In the genomic region with DNA sequence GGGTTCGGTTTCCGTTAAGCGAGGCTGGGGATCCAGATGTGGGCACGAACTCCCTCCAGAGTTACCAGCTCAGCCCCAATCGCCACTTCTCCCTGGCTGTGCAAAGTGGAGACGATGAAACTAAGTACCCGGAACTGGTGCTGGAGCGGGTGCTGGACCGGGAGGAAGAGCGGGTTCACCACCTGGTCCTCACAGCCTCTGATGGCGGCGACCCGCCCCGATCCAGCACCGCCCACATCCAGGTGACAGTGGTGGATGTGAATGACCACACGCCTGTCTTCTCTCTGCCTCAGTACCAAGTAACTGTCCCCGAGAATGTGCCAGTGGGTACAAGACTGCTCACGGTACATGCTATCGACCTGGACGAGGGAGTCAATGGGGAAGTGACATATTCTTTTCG, we compare ENCODE assay signal across 18 cellular contexts. TPM values are rescaled to one million over a fixed set of nuclear protein-coding genes. Genes with fewer than 3 reads are reported as not detected.
DNase-seq lines count a peak whose midpoint lies in the region; ATAC-seq, FAIRE-seq and TF ChIP-seq lines count a peak whose summit lies in the region.
"Had no signal": no experiment of that assay in that cellular context is flagged by ENCODE, and none has a peak within 500 bp of the region (broad histone marks: within the 10 kb centered on the region; RNA-seq: fewer than 3 reads in every experiment).

No MANE protein-coding gene starts in this region.

- no peak overlapping the region for H3K9ac ChIP-seq in SK-N-SH
- no peak overlapping the region for H3K9ac ChIP-seq in Karpas-422 (ENCODE audit: low read length)
- H3K9ac ChIP-seq in endothelial cell of umbilical vein (replicated peaks; ENCODE audit: extremely low read depth, insufficient read depth, low read length), result no peak overlapping the region
- no peak overlapping the region for H3K9ac ChIP-seq in rectal smooth muscle tissue (ENCODE audit: low read length)
- no peak overlapping the region for H3K9ac ChIP-seq in trophoblast cell (ENCODE audit: low read length)

- peaks cover 79% of the 10 kb centered on the region for H3K27me3 Mint-ChIP-seq in activated T-cell treated with anti-CD3 and anti-CD28 coated beads, Interleukin-2, amount 50 U/mL, for 72 hours (ENCODE audit: low read depth)

- no peak overlapping the region for H3K14ac ChIP-seq in trophoblast cell (ENCODE audit: low read length)

- 64% methylated on average over 21 of the region's 21 CpGs for WGBS in SK-N-SH (ENCODE audit: low lambda C conversion rate)
- no CpG with 5 or more reads among the region's 21 CpGs for WGBS in trophoblast cell (ENCODE audit: extremely low coverage, insufficient coverage, insufficient read length)

- DNase-seq in SK-N-SH (no peak), Karpas-422 (no peak), endothelial cell of umbilical vein (ENCODE audit: low read depth, low spot score) (no peak), trophoblast cell (no peak)
- no peak for DNase-seq in activated T-cell treated with anti-CD3 and anti-CD28 coated beads, Interleukin-2, amount 50 U/mL, for 72 hours
- DNase-seq: activated CD4-positive, alpha-beta T cell treated with anti-CD3 and anti-CD28 coated beads, Interleukin-2, amount 50 U/mL, for 48 hours; foreskin keratinocyte; NCI-H1694 treated with DMSO at 0.1 percent for 48 hours; NCI-H510A; SIG-M5; spleen had no signal

- H3K9me3 Mint-ChIP-seq in activated T-cell treated with anti-CD3 and anti-CD28 coated beads, Interleukin-2, amount 50 U/mL, for 72 hours, result peaks cover 5 to 12% of the 10 kb centered on the region in 2 donors

- H3K4me1 Mint-ChIP-seq in activated T-cell treated with anti-CD3 and anti-CD28 coated beads, Interleukin-2, amount 50 U/mL, for 72 hours (ENCODE audit: low read depth), result peaks cover 9% of the 10 kb centered on the region
- H3K4me1 Mint-ChIP-seq: activated T-helper 17 cell treated with anti-CD3 and anti-CD28 coated beads, Interleukin-2, amount 50 U/mL, for 72 hours had no signal

- no peak overlapping the region for H3K18ac ChIP-seq in trophoblast cell (ENCODE audit: low read length)

- no peak overlapping the region for H2BK120ac ChIP-seq in trophoblast cell (ENCODE audit: insufficient read depth, low read length, poor library complexity)

- H3K27me3 ChIP-seq in SK-N-SH (ENCODE audit: insufficient read depth) (no peaks in the 10 kb centered on the region), Karpas-422 (ENCODE audit: low read length) (no peaks in the 10 kb centered on the region), endothelial cell of umbilical vein (ENCODE audit: control insufficient read depth in 2 of 2, insufficient read depth in 2 of 2, low read length in 2 of 2) (peaks cover 31 to 63% of the 10 kb centered on the region in 2 experiments), rectal smooth muscle tissue (ENCODE audit: control insufficient read depth, insufficient read depth, low read length) (no peaks in the 10 kb centered on the region), trophoblast cell (ENCODE audit: insufficient read depth, low read length) (no peaks in the 10 kb centered on the region)

- H3K36me3 Mint-ChIP-seq in activated T-cell treated with anti-CD3 and anti-CD28 coated beads, Interleukin-2, amount 50 U/mL, for 72 hours (ENCODE audit: insufficient read depth in 2 of 2), result peaks cover 13 to 28% of the 10 kb centered on the region in 2 donors

- 0 out of 2 replicates have a peak, but pooled peaks cover under 1% of the 10 kb centered on the region for H3K9me3 ChIP-seq in SK-N-SH
- peaks cover 40% of the 10 kb centered on the region for H3K9me3 ChIP-seq in Karpas-422 (ENCODE audit: low read length)
- H3K9me3 ChIP-seq in endothelial cell of umbilical vein (replicated peaks; ENCODE audit: control insufficient read depth, insufficient read depth, low read length), result no peaks in the 10 kb centered on the region
- H3K9me3 ChIP-seq in trophoblast cell (ENCODE audit: insufficient read depth, low read depth, low read length), result peaks cover 23% of the 10 kb centered on the region

- no peak overlapping the region for H2BK5ac ChIP-seq in trophoblast cell (ENCODE audit: low read depth, low read length, poor library complexity)

- FAIRE-seq in endothelial cell of umbilical vein (lab: Jason Lieb, UNC), result no peak

- H3K79me1 ChIP-seq in trophoblast cell (ENCODE audit: low read length), result no peaks in the 10 kb centered on the region

- H3K9me1 ChIP-seq in endothelial cell of umbilical vein (replicated peaks; ENCODE audit: control insufficient read depth, extremely low read depth, insufficient read depth, low read length), result no peaks in the 10 kb centered on the region

- H4K8ac ChIP-seq in trophoblast cell (ENCODE audit: low read depth, low read length), result no peak overlapping the region

- peak overlapping the region; percentile 58; the same call in 1 of the 2 replicates for H3K4me2 ChIP-seq in SK-N-SH
- no peak overlapping the region for H3K4me2 ChIP-seq in Karpas-422 (ENCODE audit: low read depth, low read length, poor library complexity, severe bottlenecking)
- H3K4me2 ChIP-seq in endothelial cell of umbilical vein (ENCODE audit: insufficient read depth, low read length), result no peak overlapping the region
- no peak overlapping the region for H3K4me2 ChIP-seq in trophoblast cell (ENCODE audit: low read length)

- H3K4me3 ChIP-seq in SK-N-SH (ENCODE audit: low read depth in 2 of 2, low read length in 1 of 2) (peak overlapping the region; percentile 53 to 62), Karpas-422 (ENCODE audit: low read length) (peak overlapping the region; percentile 18; the same call in 1 of the 2 replicates), endothelial cell of umbilical vein (replicated peaks in 1 of 3; ENCODE audit: insufficient read depth in 1 of 3, low read depth in 1 of 3, low read length in 3 of 3) (no peak overlapping the region), rectal smooth muscle tissue (ENCODE audit: low read length) (peak overlapping the region; percentile 23), trophoblast cell (ENCODE audit: low read depth, low read length) (no peak overlapping the region)

- no peak overlapping the region for H2AK5ac ChIP-seq in trophoblast cell (ENCODE audit: low read length)

- H2AFZ ChIP-seq in SK-N-SH (ENCODE audit: low read depth) (peak overlapping the region; percentile 76; the same call in 1 of the 2 replicates), Karpas-422 (ENCODE audit: low read length) (no peak overlapping the region), endothelial cell of umbilical vein (ENCODE audit: low read depth, low read length) (no peak overlapping the region), trophoblast cell (ENCODE audit: insufficient read depth, low read length, poor library complexity) (no peak overlapping the region)

- dilution Hi-C loops in endothelial cell of umbilical vein (cut with MboI; ENCODE audit: extremely low pct_ligation_motif_present, low sequenced_read_pairs), result no loop called here

- H3K9me2 ChIP-seq in SK-N-SH (no peaks in the 10 kb centered on the region), Karpas-422 (replicated peaks; ENCODE audit: insufficient read depth, low read length) (no peaks in the 10 kb centered on the region)

- no peak overlapping the region for H4K12ac ChIP-seq in trophoblast cell (ENCODE audit: low read depth, low read length)

- H3K4ac ChIP-seq in trophoblast cell (ENCODE audit: low read depth, low read length), result no peak overlapping the region

- no peak overlapping the region for H3K27ac Mint-ChIP-seq in activated T-cell treated with anti-CD3 and anti-CD28 coated beads, Interleukin-2, amount 50 U/mL, for 72 hours
- H3K27ac Mint-ChIP-seq: activated T-helper 17 cell treated with anti-CD3 and anti-CD28 coated beads, Interleukin-2, amount 50 U/mL, for 72 hours; stimulated activated naive CD8-positive, alpha-beta T cell treated with anti-CD3 and anti-CD28 coated beads, Interleukin-15, Interleukin-2, amounts not matched to agents 100 ng/mL and 50 ng/mL, for 24 hours had no signal

- H4K91ac ChIP-seq in trophoblast cell (ENCODE audit: low read depth, low read length), result no peak overlapping the region

- peak overlapping the region in 1 of 2 donors; percentile 75 for H3K4me3 Mint-ChIP-seq in activated T-cell treated with anti-CD3 and anti-CD28 coated beads, Interleukin-2, amount 50 U/mL, for 72 hours

- no TSS peak for BruUV-seq in endothelial cell of umbilical vein (replicated peaks; lab: Mats Ljungman, UMichigan)

- TF ChIP-seq POLR2A in endothelial cell of umbilical vein (IDR thresholded peaks at IDR 0.05; ENCODE audit: low read depth, low read length), result no peak

- POLR2A ChIA-PET in SK-N-SH (lab: Yijun Ruan, JAX), result interaction anchor here (1.2 to 1.5 kb wide), 2 partner anchors 174 to 177 kb away, joined by 4 to 6 read pairs; no protein-coding TSS in a partner anchor
- POLR2A ChIA-PET in endothelial cell of umbilical vein (lab: Charles Lee), result no interaction called here

- H2BK12ac ChIP-seq in trophoblast cell (ENCODE audit: low read length), result no peak overlapping the region

- no peak for TF ChIP-seq EP300 in SK-N-SH (IDR thresholded peaks at IDR 0.05; ENCODE audit: borderline replicate concordance in 1 of 2, low read depth in 1 of 2, low read length in 1 of 2)

- ATAC-seq in SK-N-SH treated with all-trans-retinoic acid at 6 μM for 48 hours (no peak), GM21367 (IDR thresholded peaks at IDR 0.05; ENCODE audit: unreplicated experiment) (no peak)
- no peak for ATAC-seq in activated T-cell treated with anti-CD3 and anti-CD28 coated beads, Interleukin-2, amount 50 U/mL, for 72 hours (replicated peaks in 1 of 2)
- ATAC-seq: activated T-helper 17 cell treated with anti-CD3 and anti-CD28 coated beads, Interleukin-2, amount 50 U/mL, for 72 hours; foreskin keratinocyte had no signal

- intact Hi-C loops in endothelial cell of umbilical vein (cut with micrococcal nuclease), result no loop called here

- H3K36me3 ChIP-seq in SK-N-SH (replicated peaks in 1 of 2; ENCODE audit: control insufficient read depth in 1 of 2, insufficient read depth in 2 of 2, low read length in 1 of 2) (peaks cover 0 to 4% of the 10 kb centered on the region in 2 experiments), Karpas-422 (ENCODE audit: insufficient read depth, low read length) (peaks cover 62% of the 10 kb centered on the region), endothelial cell of umbilical vein (ENCODE audit: control insufficient read depth in 2 of 2, extremely low read depth in 1 of 2, insufficient read depth in 2 of 2, low read length in 2 of 2) (no peaks in the 10 kb centered on the region), rectal smooth muscle tissue (ENCODE audit: control insufficient read depth, insufficient read depth, low read length) (no peaks in the 10 kb centered on the region), trophoblast cell (ENCODE audit: control insufficient read depth in 1 of 2, insufficient read depth in 2 of 2, low read length in 2 of 2) (peaks cover 0 to under 1% of the 10 kb centered on the region in 2 experiments)
- H3K36me3 ChIP-seq: neutrophil, spleen had no signal

- no peaks in the 10 kb centered on the region for H3F3A ChIP-seq in SK-N-SH (replicated peaks; ENCODE audit: insufficient read depth)

- no peaks in the 10 kb centered on the region; a peak in 1 of 4 replicates for H3K4me1 ChIP-seq in SK-N-SH (ENCODE audit: control insufficient read depth in 1 of 2, insufficient read depth in 2 of 2, low read depth in 1 of 2, low read length in 1 of 2)
- H3K4me1 ChIP-seq in Karpas-422 (ENCODE audit: low read length), result no peaks in the 10 kb centered on the region
- H3K4me1 ChIP-seq in endothelial cell of umbilical vein (ENCODE audit: control insufficient read depth, extremely low read depth, insufficient read depth, low read length), result no peaks in the 10 kb centered on the region
- H3K4me1 ChIP-seq in rectal smooth muscle tissue (ENCODE audit: control insufficient read depth, insufficient read depth, low read length), result no peaks in the 10 kb centered on the region
- H3K4me1 ChIP-seq in trophoblast cell (ENCODE audit: control insufficient read depth in 1 of 2, insufficient read depth in 2 of 2, low read length in 2 of 2), result no peaks in the 10 kb centered on the region
- H3K4me1 ChIP-seq: foreskin keratinocyte, spleen had no signal

- H3K27ac ChIP-seq in SK-N-SH (ENCODE audit: low read depth in 2 of 2, low read length in 1 of 2), result no peak overlapping the region; a peak in 1 of 4 replicates
- H3K27ac ChIP-seq in Karpas-422 (ENCODE audit: low read length), result no peak overlapping the region
- no peak overlapping the region for H3K27ac ChIP-seq in endothelial cell of umbilical vein (ENCODE audit: insufficient read depth, low read depth, low read length)
- no peak overlapping the region for H3K27ac ChIP-seq in rectal smooth muscle tissue (ENCODE audit: low read depth, low read length)
- H3K27ac ChIP-seq in trophoblast cell (ENCODE audit: low read depth, low read length), result no peak overlapping the region
- H3K27ac ChIP-seq: 22Rv1, foreskin keratinocyte, neutrophil, spleen had no signal

- TF ChIP-seq CTCF in SK-N-SH (IDR thresholded peaks at IDR 0.05) (no peak), endothelial cell of umbilical vein (IDR thresholded peaks at IDR 0.05; ENCODE audit: extremely low read depth in 1 of 2, insufficient read depth in 1 of 2, low read depth in 1 of 2, low read length in 2 of 2) (no peak)

- no peak for TF ChIP-seq RAD21 in SK-N-SH (IDR thresholded peaks at IDR 0.05; ENCODE audit: low read length)

- H4K20me1 ChIP-seq in SK-N-SH (ENCODE audit: insufficient read depth), result no peaks in the 10 kb centered on the region
- no peaks in the 10 kb centered on the region for H4K20me1 ChIP-seq in Karpas-422 (ENCODE audit: insufficient read depth, low read depth, low read length)
- no peaks in the 10 kb centered on the region for H4K20me1 ChIP-seq in endothelial cell of umbilical vein (replicated peaks; ENCODE audit: control insufficient read depth, extremely low read depth, insufficient read depth, low read length)

- H3K79me2 ChIP-seq in SK-N-SH (ENCODE audit: insufficient read depth) (0 out of 2 replicates have a peak, but pooled peaks cover 5% of the 10 kb centered on the region), Karpas-422 (ENCODE audit: low read length) (peaks cover 33% of the 10 kb centered on the region), endothelial cell of umbilical vein (ENCODE audit: control insufficient read depth, insufficient read depth, low read length) (no peaks in the 10 kb centered on the region), trophoblast cell (ENCODE audit: control insufficient read depth, insufficient read depth, low read length, poor library complexity) (no peaks in the 10 kb centered on the region)

- no peak overlapping the region for H3K23ac ChIP-seq in trophoblast cell (ENCODE audit: low read length)

- CTCF ChIA-PET in SK-N-SH (lab: Yijun Ruan, JAX) (interaction anchor here (1.0 to 2.2 kb wide), 11 partner anchors 12 to 261 kb away, joined by 3 to 16 read pairs (median 5); a partner anchor contains a TSS), endothelial cell of umbilical vein (lab: Charles Lee) (interaction anchor here (0.8 to 2.2 kb wide), 11 partner anchors 9 to 184 kb away, joined by 3 to 11 read pairs (median 5); a partner anchor contains a TSS)

RNA-seq across cellular contexts. Expression of a gene that starts 0.8 kb away (rescaled TPM):
- polyA plus RNA-seq in SK-N-SH (2012; rRNA removed) (3.4 and 7.8 TPM in 2 replicates), endothelial cell of umbilical vein (0.68 and 0.84 TPM in 2 replicates)
- 5.0 and 6.9 TPM in 2 replicates for polyA plus RNA-seq in SK-N-SH (2012; cell fraction: cytosol; rRNA removed)
- polyA plus RNA-seq in SK-N-SH (2012; cell fraction: nucleus; rRNA removed), result 9.5 and 11.5 TPM in 2 replicates
- 8.4 and 11.5 TPM in 2 replicates for total RNA-seq in Karpas-422 (2014; rRNA removed; shearing (Covaris generic); ENCODE audit: low replicate concordance)
- total RNA-seq in endothelial cell of umbilical vein, result 1.5 and 1.8 TPM in 2 replicates
- 0.36 and 0.38 TPM in 2 replicates for polyA plus RNA-seq in endothelial cell of umbilical vein (2011; cell fraction: cytosol; rRNA removed)
- 1.5 and 2.1 TPM in 2 replicates for polyA plus RNA-seq in endothelial cell of umbilical vein (2011; cell fraction: nucleus; rRNA removed)
- 0.55 and 0.90 TPM in 2 replicates for polyA plus RNA-seq in endothelial cell of umbilical vein (2012)
- 1.6 and 2.1 TPM in 2 replicates for polyA minus RNA-seq in endothelial cell of umbilical vein
- polyA minus RNA-seq in endothelial cell of umbilical vein (2011; cell fraction: cytosol; rRNA and poly(A)+ RNA removed), result not detected
- polyA minus RNA-seq in endothelial cell of umbilical vein (2011; cell fraction: nucleus; rRNA and poly(A)+ RNA removed), result 5.0 and 6.3 TPM in 2 replicates
- polyA plus RNA-seq in trophoblast cell (2013), result 0.07 and 0.08 TPM in 2 replicates
- total RNA-seq in activated T-cell treated with anti-CD3 and anti-CD28 coated beads, Interleukin-2, amount 50 U/mL, for 72 hours, result under 1 TPM in 1 of 2 donors, not detected in 1; 0.12 TPM

RNA-seq across cellular contexts. Expression of a gene that starts 4.2 kb away (rescaled TPM):
- polyA plus RNA-seq in SK-N-SH (2012; rRNA removed) (0.37 and 0.64 TPM in 2 replicates), endothelial cell of umbilical vein (6.9 and 8.1 TPM in 2 replicates)
- 0.31 and 0.33 TPM in 2 replicates for polyA plus RNA-seq in SK-N-SH (2012; cell fraction: cytosol; rRNA removed)
- polyA plus RNA-seq in SK-N-SH (2012; cell fraction: nucleus; rRNA removed), result 2.4 and 2.7 TPM in 2 replicates
- total RNA-seq in Karpas-422 (2014; rRNA removed; shearing (Covaris generic); ENCODE audit: low replicate concordance), result 6.3 and 10.0 TPM in 2 replicates
- 4.4 and 6.5 TPM in 2 replicates for total RNA-seq in endothelial cell of umbilical vein
- polyA plus RNA-seq in endothelial cell of umbilical vein (2011; cell fraction: cytosol; rRNA removed), result 3.1 and 3.9 TPM in 2 replicates
- polyA plus RNA-seq in endothelial cell of umbilical vein (2011; cell fraction: nucleus; rRNA removed), result 5.8 TPM in 2 replicates
- polyA plus RNA-seq in endothelial cell of umbilical vein (2012), result 2.9 and 5.2 TPM in 2 replicates
- 16.1 and 18.4 TPM in 2 replicates for polyA minus RNA-seq in endothelial cell of umbilical vein
- polyA minus RNA-seq in endothelial cell of umbilical vein (2011; cell fraction: cytosol; rRNA and poly(A)+ RNA removed), result not detected
- polyA minus RNA-seq in endothelial cell of umbilical vein (2011; cell fraction: nucleus; rRNA and poly(A)+ RNA removed), result 12.3 and 16.3 TPM in 2 replicates
- polyA plus RNA-seq in trophoblast cell (2013), result 12.9 and 13.4 TPM in 2 replicates
- not detected for total RNA-seq in activated T-cell treated with anti-CD3 and anti-CD28 coated beads, Interleukin-2, amount 50 U/mL, for 72 hours

RNA-seq across cellular contexts. Expression of a gene that starts 9.1 kb away (rescaled TPM):
- 0.06 and 0.12 TPM in 2 replicates for polyA plus RNA-seq in SK-N-SH (2012; rRNA removed)
- 0.05 TPM in 2 replicates for polyA plus RNA-seq in SK-N-SH (2012; cell fraction: cytosol; rRNA removed)
- polyA plus RNA-seq in SK-N-SH (2012; cell fraction: nucleus; rRNA removed), result 0.74 and 0.89 TPM in 2 replicates
- 8.8 and 9.6 TPM in 2 replicates for total RNA-seq in Karpas-422 (2014; rRNA removed; shearing (Covaris generic); ENCODE audit: low replicate concordance)
- total RNA-seq in endothelial cell of umbilical vein, result 0.53 and 0.95 TPM in 2 replicates
- polyA plus RNA-seq in endothelial cell of umbilical vein, result 0.43 and 0.44 TPM in 2 replicates
- polyA plus RNA-seq in endothelial cell of umbilical vein (2011; cell fraction: cytosol; rRNA removed), result 0.17 and 0.21 TPM in 2 replicates
- 1.1 and 1.3 TPM in 2 replicates for polyA plus RNA-seq in endothelial cell of umbilical vein (2011; cell fraction: nucleus; rRNA removed)
- polyA plus RNA-seq in endothelial cell of umbilical vein (2012), result 0.16 and 0.27 TPM in 2 replicates
- polyA minus RNA-seq in endothelial cell of umbilical vein, result 2.2 and 4.2 TPM in 2 replicates
- not detected for polyA minus RNA-seq in endothelial cell of umbilical vein (2011; cell fraction: cytosol; rRNA and poly(A)+ RNA removed)
- polyA minus RNA-seq in endothelial cell of umbilical vein (2011; cell fraction: nucleus; rRNA and poly(A)+ RNA removed), result 5.7 and 7.9 TPM in 2 replicates
- polyA plus RNA-seq in trophoblast cell (2013), result 0.41 and 0.43 TPM in 2 replicates
- not detected for total RNA-seq in activated T-cell treated with anti-CD3 and anti-CD28 coated beads, Interleukin-2, amount 50 U/mL, for 72 hours
- total RNA-seq: activated T-helper 17 cell treated with anti-CD3 and anti-CD28 coated beads, Interleukin-2, amount 50 U/mL, for 72 hours had no signal

RNA-seq across cellular contexts. Expression of a gene that starts 9.7 kb away (rescaled TPM):
- polyA plus RNA-seq in SK-N-SH (2012; rRNA removed) (1.4 TPM in 2 replicates), endothelial cell of umbilical vein (2.6 and 2.7 TPM in 2 replicates)
- 0.80 and 0.97 TPM in 2 replicates for polyA plus RNA-seq in SK-N-SH (2012; cell fraction: cytosol; rRNA removed)
- 5.1 and 5.9 TPM in 2 replicates for polyA plus RNA-seq in SK-N-SH (2012; cell fraction: nucleus; rRNA removed)
- total RNA-seq in Karpas-422 (2014; rRNA removed; shearing (Covaris generic); ENCODE audit: low replicate concordance), result 10.9 and 14.5 TPM in 2 replicates
- total RNA-seq in endothelial cell of umbilical vein, result 2.7 and 2.9 TPM in 2 replicates
- 1.3 and 1.7 TPM in 2 replicates for polyA plus RNA-seq in endothelial cell of umbilical vein (2011; cell fraction: cytosol; rRNA removed)
- polyA plus RNA-seq in endothelial cell of umbilical vein (2011; cell fraction: nucleus; rRNA removed), result 4.2 and 4.6 TPM in 2 replicates
- 0.98 and 1.4 TPM in 2 replicates for polyA plus RNA-seq in endothelial cell of umbilical vein (2012)
- 5.8 TPM in 2 replicates for polyA minus RNA-seq in endothelial cell of umbilical vein
- not detected for polyA minus RNA-seq in endothelial cell of umbilical vein (2011; cell fraction: cytosol; rRNA and poly(A)+ RNA removed)
- polyA minus RNA-seq in endothelial cell of umbilical vein (2011; cell fraction: nucleus; rRNA and poly(A)+ RNA removed), result 7.4 and 10.0 TPM in 2 replicates
- 0.25 and 0.26 TPM in 2 replicates for polyA plus RNA-seq in trophoblast cell (2013)
- under 1 TPM; 0.16 to 0.29 TPM for total RNA-seq in activated T-cell treated with anti-CD3 and anti-CD28 coated beads, Interleukin-2, amount 50 U/mL, for 72 hours

RNA-seq across cellular contexts. Expression of a gene that starts 13.3 kb away (rescaled TPM):
- polyA plus RNA-seq in SK-N-SH (2012; rRNA removed) (0.53 and 0.63 TPM in 2 replicates), endothelial cell of umbilical vein (1.4 and 1.8 TPM in 2 replicates)
- 0.12 and 0.25 TPM in 2 replicates for polyA plus RNA-seq in SK-N-SH (2012; cell fraction: cytosol; rRNA removed)
- 2.2 and 2.4 TPM in 2 replicates for polyA plus RNA-seq in SK-N-SH (2012; cell fraction: nucleus; rRNA removed)
- 19.5 and 22.7 TPM in 2 replicates for total RNA-seq in Karpas-422 (2014; rRNA removed; shearing (Covaris generic); ENCODE audit: low replicate concordance)
- total RNA-seq in endothelial cell of umbilical vein, result 1.7 and 2.0 TPM in 2 replicates
- 0.34 and 0.52 TPM in 2 replicates for polyA plus RNA-seq in endothelial cell of umbilical vein (2011; cell fraction: cytosol; rRNA removed)
- 2.5 and 3.7 TPM in 2 replicates for polyA plus RNA-seq in endothelial cell of umbilical vein (2011; cell fraction: nucleus; rRNA removed)
- 0.72 and 0.78 TPM in 2 replicates for polyA plus RNA-seq in endothelial cell of umbilical vein (2012)
- polyA minus RNA-seq in endothelial cell of umbilical vein, result 5.2 and 6.4 TPM in 2 replicates
- not detected for polyA minus RNA-seq in endothelial cell of umbilical vein (2011; cell fraction: cytosol; rRNA and poly(A)+ RNA removed)
- 8.6 and 12.1 TPM in 2 replicates for polyA minus RNA-seq in endothelial cell of umbilical vein (2011; cell fraction: nucleus; rRNA and poly(A)+ RNA removed)
- 0.15 and 0.18 TPM in 2 replicates for polyA plus RNA-seq in trophoblast cell (2013)
- total RNA-seq in activated T-cell treated with anti-CD3 and anti-CD28 coated beads, Interleukin-2, amount 50 U/mL, for 72 hours, result under 1 TPM; 0.19 to 0.28 TPM
- total RNA-seq: foreskin keratinocyte had no signal

Comparison
In these comparisons a context has a peak if more than half of its experiments do, and no peak if none do; other contexts are left out.
1. H3K4me3 ChIP-seq: peak in SK-N-SH (2 of 2), Karpas-422 (single experiment) and rectal smooth muscle tissue (single experiment); none in endothelial cell of umbilical vein (0 of 3) and trophoblast cell (single experiment).